Comparison of ENCODE assay signal across 19 cellular contexts in the genomic region with DNA sequence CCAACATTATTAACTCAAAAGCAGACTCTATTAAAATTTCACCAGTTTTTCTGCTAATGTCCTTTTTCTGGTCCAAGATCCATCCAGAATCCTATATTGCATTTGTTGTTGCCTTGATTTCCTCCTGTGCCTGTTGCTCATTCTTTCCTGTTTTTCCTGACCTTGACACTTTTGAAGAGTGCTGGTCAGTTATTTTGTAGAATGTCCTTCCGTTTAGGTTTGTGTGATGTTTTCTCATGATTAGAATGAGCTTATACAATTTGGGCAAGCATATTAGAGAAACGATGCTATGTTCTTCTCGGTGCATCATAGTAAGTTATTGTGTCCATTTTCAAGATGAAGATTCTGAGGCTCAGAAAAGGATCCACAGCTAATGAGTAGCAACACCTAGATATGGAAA.
"Had no signal": no experiment of that assay in that cellular context is flagged by ENCODE, and none has a peak within 500 bp of the region (broad histone marks: within the 10 kb centered on the region; RNA-seq: fewer than 3 reads in every experiment).

No MANE protein-coding gene starts in this region.

- H3K36me3 Mint-ChIP-seq: activated naive CD4-positive, alpha-beta T cell treated with anti-CD3 and anti-CD28 coated beads, Interleukin-2, amount 50 U/mL, for 24 hours; mesothelial cell of epicardium; naive thymus-derived CD8-positive, alpha-beta T cell had no signal

- H3K9me3 ChIP-seq: breast epithelium, colonic mucosa, heart left ventricle, lower lobe of right lung, tibial artery had no signal

- H3K9me3 Mint-ChIP-seq: activated CD4-positive, alpha-beta T cell treated with anti-CD3 and anti-CD28 coated beads, Interleukin-2, amount 10 ng/mL, durations not matched to agents 7 days and 5 days; activated naive CD4-positive, alpha-beta T cell treated with anti-CD3 and anti-CD28 coated beads, Interleukin-2, amount 50 U/mL, for 24 hours; central memory CD8-positive, alpha-beta T cell; endodermal cell; mesothelial cell of epicardium; naive thymus-derived CD8-positive, alpha-beta T cell; stimulated activated naive CD8-positive, alpha-beta T cell treated with anti-CD3 and anti-CD28 coated beads, Interleukin-15, Interleukin-2, amounts not matched to agents 100 ng/mL and 50 ng/mL, for 24 hours had no signal

- H3K27me3 ChIP-seq: breast epithelium, colonic mucosa, heart left ventricle, tibial artery had no signal

- H3K36me3 ChIP-seq: breast epithelium, colonic mucosa, heart left ventricle, lower lobe of right lung, tibial artery had no signal

- H3K4me1 Mint-ChIP-seq: central memory CD8-positive, alpha-beta T cell; endodermal cell; naive thymus-derived CD8-positive, alpha-beta T cell had no signal

- ATAC-seq: activated CD8-positive, alpha-beta T cell treated with anti-CD3 and anti-CD28 coated beads, Interleukin-2, amount 10 ng/mL, durations not matched to agents 7 days and 5 days; lower lobe of right lung; naive thymus-derived CD8-positive, alpha-beta T cell had no signal

- H3K27ac Mint-ChIP-seq: activated CD4-positive, alpha-beta T cell treated with anti-CD3 and anti-CD28 coated beads, Interleukin-2, amount 10 ng/mL, durations not matched to agents 7 days and 5 days; activated CD8-positive, alpha-beta T cell treated with anti-CD3 and anti-CD28 coated beads, Interleukin-2, amount 10 ng/mL, durations not matched to agents 7 days and 5 days; activated naive CD4-positive, alpha-beta T cell treated with anti-CD3 and anti-CD28 coated beads, Interleukin-2, amount 50 U/mL, for 24 hours; endodermal cell; mesothelial cell of epicardium; naive thymus-derived CD8-positive, alpha-beta T cell; progenitor cell of endocrine pancreas; stimulated activated naive CD8-positive, alpha-beta T cell treated with anti-CD3 and anti-CD28 coated beads, Interleukin-15, Interleukin-2, amounts not matched to agents 100 ng/mL and 50 ng/mL, for 24 hours had no signal

- H3K4me1 ChIP-seq: breast epithelium, colonic mucosa, lower lobe of right lung had no signal

- H3K4me3 Mint-ChIP-seq: activated CD4-positive, alpha-beta T cell treated with anti-CD3 and anti-CD28 coated beads, Interleukin-2, amount 10 ng/mL, durations not matched to agents 7 days and 5 days; activated CD8-positive, alpha-beta T cell treated with anti-CD3 and anti-CD28 coated beads, Interleukin-2, amount 10 ng/mL, durations not matched to agents 7 days and 5 days; activated naive CD4-positive, alpha-beta T cell treated with anti-CD3 and anti-CD28 coated beads, Interleukin-2, amount 50 U/mL, for 24 hours; central memory CD8-positive, alpha-beta T cell; endodermal cell; mesothelial cell of epicardium; naive thymus-derived CD8-positive, alpha-beta T cell; stimulated activated naive CD8-positive, alpha-beta T cell treated with anti-CD3 and anti-CD28 coated beads, Interleukin-15, Interleukin-2, amounts not matched to agents 100 ng/mL and 50 ng/mL, for 24 hours had no signal

- H3K27ac ChIP-seq: breast epithelium, colonic mucosa, lower lobe of right lung, tibial artery, VCaP had no signal

- H3K4me3 ChIP-seq: breast epithelium, colonic mucosa, heart left ventricle, lower lobe of right lung, tibial artery had no signal

- DNase-seq: activated CD4-positive, alpha-beta T cell treated with anti-CD3 and anti-CD28 coated beads, Interleukin-2, amount 10 ng/mL, durations not matched to agents 7 days and 5 days; activated CD4-positive, CD25-positive, alpha-beta regulatory T cell treated with anti-CD3 and anti-CD28 coated beads, Interleukin-2, amount 50 U/mL, for 72 hours; activated CD8-positive, alpha-beta T cell treated with anti-CD3 and anti-CD28 coated beads, Interleukin-2, amount 10 ng/mL, durations not matched to agents 7 days and 5 days; activated gamma-delta T cell treated with Interleukin-2 at 50 U/mL for 16 hours; colonic mucosa; endodermal cell; heart left ventricle; lower lobe of right lung; naive thymus-derived CD8-positive, alpha-beta T cell; retina; stimulated activated CD4-positive, alpha-beta T cell treated with anti-CD3 and anti-CD28 coated beads, Interleukin-12 subunit alpha, Interleukin-12 subunit beta, amount 100 ng/mL, for 4 hours; tibial artery had no signal

- H3K27me3 Mint-ChIP-seq: activated CD4-positive, alpha-beta T cell treated with anti-CD3 and anti-CD28 coated beads, Interleukin-2, amount 10 ng/mL, durations not matched to agents 7 days and 5 days; activated naive CD4-positive, alpha-beta T cell treated with anti-CD3 and anti-CD28 coated beads, Interleukin-2, amount 50 U/mL, for 24 hours; central memory CD8-positive, alpha-beta T cell; naive thymus-derived CD8-positive, alpha-beta T cell; progenitor cell of endocrine pancreas; stimulated activated naive CD8-positive, alpha-beta T cell treated with anti-CD3 and anti-CD28 coated beads, Interleukin-15, Interleukin-2, amounts not matched to agents 100 ng/mL and 50 ng/mL, for 24 hours had no signal
